In the genomic region with DNA sequence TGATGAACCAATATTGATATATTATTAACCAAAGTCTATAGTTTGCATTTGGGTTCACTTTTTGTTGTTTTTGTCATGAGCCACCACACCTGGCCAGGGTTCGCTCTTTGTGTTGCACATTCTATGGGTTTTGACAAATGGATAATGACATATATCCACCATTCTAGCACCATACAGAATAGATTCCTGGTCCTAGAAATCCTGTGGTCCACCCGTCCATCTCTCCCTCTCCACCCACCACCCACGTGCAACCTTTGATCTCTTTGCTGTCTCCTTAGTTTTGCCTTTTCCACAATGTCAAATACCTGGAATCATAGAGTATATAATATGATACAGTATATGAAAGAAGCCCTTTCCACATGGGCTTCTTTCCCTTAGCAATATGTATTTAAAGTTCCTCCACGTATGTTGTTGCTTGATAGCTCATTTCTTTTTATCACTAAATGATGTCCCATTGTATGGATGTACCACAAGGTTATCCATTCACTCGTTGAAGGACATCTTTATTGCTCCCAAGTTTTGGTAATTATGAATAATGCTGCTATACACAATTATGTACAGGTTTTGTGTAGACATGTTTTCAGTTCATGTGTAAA, we compare ENCODE assay signal across 20 cellular contexts.
"Had no signal": no experiment of that assay in that cellular context is flagged by ENCODE, and none has a peak within 500 bp of the region (broad histone marks: within the 10 kb centered on the region; RNA-seq: fewer than 3 reads in every experiment).

No MANE protein-coding gene starts in this region.

- DNase-seq: activated CD4-positive, alpha-beta T cell treated with anti-CD3 and anti-CD28 coated beads, Interleukin-2, amount 10 ng/mL, durations not matched to agents 7 days and 5 days; effector CD8-positive, alpha-beta T cell; esophagus squamous epithelium; heart right ventricle; immature natural killer cell; kidney glomerular epithelial cell; left ventricle myocardium inferior; mammary epithelial cell; nephron progenitor cell; occipital lobe; posterior cingulate gyrus; stimulated activated CD4-positive, alpha-beta T cell treated with anti-CD3 and anti-CD28 coated beads, Interleukin-12 subunit alpha, Interleukin-12 subunit beta, amount 100 ng/mL, for 4 hours; stimulated activated CD4-positive, alpha-beta T cell treated with anti-CD3 and anti-CD28 coated beads, Interleukin-1b, Interleukin-23, amount 100 ng/mL, for 48 hours; T1000; transverse colon; uterus had no signal

- H3K27ac Mint-ChIP-seq: activated CD4-positive, alpha-beta T cell treated with anti-CD3 and anti-CD28 coated beads, Interleukin-2, amount 10 ng/mL, durations not matched to agents 7 days and 5 days; activated naive CD8-positive, alpha-beta T cell; dendritic cell treated with granulocyte-macrophage colony-stimulating factor and Interleukin-4, amounts not matched to agents 40 ng/mL and 50 ng/mL, for 4 days; immature natural killer cell; nephron progenitor cell; stimulated activated naive CD8-positive, alpha-beta T cell treated with anti-CD3 and anti-CD28 coated beads, Interleukin-15, Interleukin-2, amounts not matched to agents 100 ng/mL and 50 ng/mL, for 24 hours had no signal

- H3K9me3 ChIP-seq: esophagus squamous epithelium, heart right ventricle, left ventricle myocardium inferior, suprapubic skin, transverse colon, uterus had no signal

- ATAC-seq: heart right ventricle had no signal

- H3K4me3 ChIP-seq: esophagus squamous epithelium, heart right ventricle, left ventricle myocardium inferior, suprapubic skin, transverse colon, uterus had no signal

- H3K4me3 Mint-ChIP-seq: activated CD4-positive, alpha-beta T cell treated with anti-CD3 and anti-CD28 coated beads, Interleukin-2, amount 10 ng/mL, durations not matched to agents 7 days and 5 days; activated naive CD8-positive, alpha-beta T cell; dendritic cell treated with granulocyte-macrophage colony-stimulating factor and Interleukin-4, amounts not matched to agents 40 ng/mL and 50 ng/mL, for 4 days; immature natural killer cell; nephron progenitor cell; stimulated activated naive CD8-positive, alpha-beta T cell treated with anti-CD3 and anti-CD28 coated beads, Interleukin-15, Interleukin-2, amounts not matched to agents 100 ng/mL and 50 ng/mL, for 24 hours had no signal

- H3K9me3 Mint-ChIP-seq: activated CD4-positive, alpha-beta T cell treated with anti-CD3 and anti-CD28 coated beads, Interleukin-2, amount 10 ng/mL, durations not matched to agents 7 days and 5 days; dendritic cell treated with granulocyte-macrophage colony-stimulating factor and Interleukin-4, amounts not matched to agents 40 ng/mL and 50 ng/mL, for 4 days; immature natural killer cell; nephron progenitor cell; stimulated activated naive CD8-positive, alpha-beta T cell treated with anti-CD3 and anti-CD28 coated beads, Interleukin-15, Interleukin-2, amounts not matched to agents 100 ng/mL and 50 ng/mL, for 24 hours had no signal

- H3K36me3 ChIP-seq: uterus had no signal

- H3K27ac ChIP-seq: esophagus squamous epithelium, heart right ventricle, left ventricle myocardium inferior, suprapubic skin, transverse colon, uterus had no signal

- H3K4me1 ChIP-seq: uterus had no signal

- H3K27me3 Mint-ChIP-seq: activated CD4-positive, alpha-beta T cell treated with anti-CD3 and anti-CD28 coated beads, Interleukin-2, amount 10 ng/mL, durations not matched to agents 7 days and 5 days; activated naive CD8-positive, alpha-beta T cell; dendritic cell treated with granulocyte-macrophage colony-stimulating factor and Interleukin-4, amounts not matched to agents 40 ng/mL and 50 ng/mL, for 4 days; stimulated activated naive CD8-positive, alpha-beta T cell treated with anti-CD3 and anti-CD28 coated beads, Interleukin-15, Interleukin-2, amounts not matched to agents 100 ng/mL and 50 ng/mL, for 24 hours had no signal

- H3K27me3 ChIP-seq: esophagus squamous epithelium, heart right ventricle, suprapubic skin, transverse colon, uterus had no signal
